ENCODE assay signal across 21 cellular contexts in genomic region chr22:22074634-22075381, GRCh38.
DNase-seq lines count a peak whose midpoint lies in the region; ATAC-seq and TF ChIP-seq lines count a peak whose summit lies in the region.
"Had no signal": no experiment of that assay in that cellular context is flagged by ENCODE, and none has a peak within 500 bp of the region (broad histone marks: within the 10 kb centered on the region; RNA-seq: fewer than 3 reads in every experiment).

No MANE protein-coding gene starts in this region.

- DNase-seq in ACHN (peak; percentile 43), NCI-H226 (peak; percentile 67), epithelial cell of proximal tubule (ENCODE audit: low read depth) (peak; percentile 39), omental fat pad (ENCODE audit: low spot score) (no peak), epidermal melanocyte (ENCODE audit: insufficient read length, low spot score) (no peak), SIG-M5 (lab: John Stamatoyannopoulos, UW) (no peak), DMS153 (lab: John Stamatoyannopoulos, UW) (no peak)
- no peak for DNase-seq in activated CD4-positive, alpha-beta T cell treated with anti-CD3 and anti-CD28 coated beads for 1 hour
- DNase-seq: amniotic stem cell; COR-L47; HFFc6; KBM-7; midbrain; NCI-H1436 treated with DMSO at 0.1 percent for 48 hours; NCI-H2227 treated with DMSO at 0.1 percent for 48 hours; occipital lobe; SHP77 treated with DMSO at 0.1 percent for 48 hours; stimulated activated naive CD4-positive, alpha-beta T cell treated with Interleukin-2 at 50 U/mL for 16 hours; T-helper 9 cell; uterus had no signal

- TF ChIP-seq CTCF in epithelial cell of proximal tubule (conservative IDR thresholded peaks at IDR 0.05; ENCODE audit: low read depth, low read length) = peak; percentile 28
- no peak for TF ChIP-seq CTCF in omental fat pad (IDR thresholded peaks at IDR 0.05)

- in situ Hi-C loops in ACHN (cut with HindIII; ENCODE audit: low pct_ligation_motif_present, low pct_unique_long_range_greater_than_20kb, low sequenced_read_pairs) = no loop called here

- no peak overlapping the region for H3K4me3 ChIP-seq in epithelial cell of proximal tubule (ENCODE audit: low read depth, low read length)
- H3K4me3 ChIP-seq: smooth muscle cell, uterus had no signal

- peak; percentile 43 for ATAC-seq in omental fat pad (ENCODE audit: low FRiP score)

Comparison
In these comparisons a context has a peak if more than half of its experiments do, and no peak if none do; other contexts are left out.
1. DNase-seq: peak in ACHN (single experiment), NCI-H226 (single experiment) and epithelial cell of proximal tubule (single experiment); none in omental fat pad (single experiment), epidermal melanocyte (single experiment), activated CD4-positive, alpha-beta T cell treated with anti-CD3 and anti-CD28 coated beads for 1 hour (single experiment), SIG-M5 (single experiment) and DMS153 (single experiment).